In genomic region chrX:46953597-46953996, GRCh38 we compare ENCODE assay signal across 8 cellular contexts.
DNase-seq lines count a peak whose midpoint lies in the region; ATAC-seq and TF ChIP-seq lines count a peak whose summit lies in the region.

No MANE protein-coding gene starts in this region.

- peaks cover 15% of the 10 kb centered on the region for H3K4me1 Mint-ChIP-seq in nephron

- H3K27ac Mint-ChIP-seq in nephron: peak overlapping the region; percentile 77 to 92 (median 78)

- ATAC-seq in GM18520 (IDR thresholded peaks at IDR 0.05; ENCODE audit: unreplicated experiment) (peak; percentile 15), HG02943 (IDR thresholded peaks at IDR 0.05; ENCODE audit: low read depth, unreplicated experiment) (peak; percentile 17), GM19467 (IDR thresholded peaks at IDR 0.05; ENCODE audit: unreplicated experiment) (no peak)

- peaks cover 3% of the 10 kb centered on the region for H3K9me3 Mint-ChIP-seq in nephron

- TF ChIP-seq CTCF in nephron (IDR thresholded peaks at IDR 0.05; ENCODE audit: unreplicated experiment in 3 of 3): no peak

- H3K27me3 Mint-ChIP-seq in nephron (ENCODE audit: low read depth): no peaks in the 10 kb centered on the region

- H3K4me3 Mint-ChIP-seq in nephron: no peak overlapping the region

- H3K36me3 Mint-ChIP-seq in nephron (ENCODE audit: low read depth): peaks cover 3% of the 10 kb centered on the region

- DNase-seq in amniotic epithelial cell (ENCODE audit: low read depth): peak; percentile 12
- DNase-seq in NK-92 (lab: John Stamatoyannopoulos, UW; ENCODE audit: unreplicated experiment): no peak
- no peak for DNase-seq in 8988T
- no peak for DNase-seq in GOT3 (lab: John Stamatoyannopoulos, UW)
